8 cellular contexts compared by ENCODE assay signal in the genomic region with DNA sequence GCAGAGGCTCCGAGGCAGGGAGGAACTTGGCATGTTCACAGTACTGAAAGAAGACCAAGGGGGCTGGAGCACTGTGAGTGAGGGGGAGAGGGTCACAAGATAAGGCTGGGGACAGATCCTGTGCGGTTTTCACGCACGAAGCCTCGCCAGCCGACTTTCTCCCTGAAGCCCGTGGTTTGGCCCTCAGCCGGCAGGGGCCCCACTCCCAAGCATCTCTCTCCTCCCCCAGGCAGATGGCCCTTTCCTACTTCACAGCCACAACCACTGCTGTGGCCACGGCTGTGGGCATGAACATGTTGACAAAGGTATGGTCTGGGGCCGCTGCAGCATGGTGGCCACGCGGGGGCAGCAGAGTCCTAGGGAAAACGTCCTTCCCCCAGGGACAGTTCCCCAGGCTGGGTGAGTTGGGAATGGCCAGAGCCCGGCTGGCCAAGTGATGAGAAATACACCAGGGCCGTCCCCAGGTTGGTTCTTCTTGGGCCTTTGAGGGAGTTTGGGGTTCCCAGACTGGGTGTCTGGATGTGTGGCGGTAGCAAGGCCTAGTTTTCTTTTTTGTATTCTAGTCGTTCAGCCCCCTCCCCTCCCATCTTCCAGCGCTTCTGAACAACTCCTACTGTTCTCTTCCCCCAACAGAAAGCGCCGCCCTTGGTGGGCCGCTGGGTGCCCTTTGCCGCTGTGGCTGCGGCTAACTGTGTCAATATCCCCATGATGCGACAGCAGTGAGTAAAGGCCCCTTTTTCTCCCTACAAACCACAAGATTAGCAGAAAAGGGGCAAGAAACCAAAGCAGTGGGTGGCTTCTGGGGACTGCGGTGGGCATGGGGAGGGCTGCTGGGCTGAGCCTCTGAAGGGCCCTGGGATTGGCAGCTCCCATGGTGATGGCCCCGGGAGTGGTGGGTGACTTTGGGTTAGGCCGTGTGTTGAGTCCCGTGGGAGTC. TPM values are rescaled to one million over a fixed set of nuclear protein-coding genes. Genes with fewer than 3 reads are reported as not detected.
DNase-seq lines count a peak whose midpoint lies in the region; ATAC-seq and TF ChIP-seq lines count a peak whose summit lies in the region.

No MANE protein-coding gene starts in this region.

- H3K27ac ChIP-seq in C4-2B, result no peak overlapping the region
- H3K27ac ChIP-seq in OCI-LY7 (ENCODE audit: low read depth, low read length, poor library complexity, severe bottlenecking), result no peak overlapping the region
- no peak overlapping the region for H3K27ac ChIP-seq in thoracic aorta

- no peaks in the 10 kb centered on the region for H3K9me3 ChIP-seq in OCI-LY7 (ENCODE audit: low read length)
- no peaks in the 10 kb centered on the region for H3K9me3 ChIP-seq in thoracic aorta

- H3K27me3 Mint-ChIP-seq in nephron (ENCODE audit: low read depth), result no peaks in the 10 kb centered on the region

- H4K20me1 ChIP-seq in OCI-LY7 (ENCODE audit: insufficient read depth, low read length), result no peaks in the 10 kb centered on the region

- TF ChIP-seq CTCF in C4-2B (conservative IDR thresholded peaks at IDR 0.05), result peak; percentile 96
- peak; percentile 75 for TF ChIP-seq CTCF in OCI-LY7 (conservative IDR thresholded peaks at IDR 0.05; ENCODE audit: low read length)
- TF ChIP-seq CTCF in nephron (IDR thresholded peaks at IDR 0.05; ENCODE audit: unreplicated experiment in 3 of 3), result peak; percentile 85 to 91 (median 90)
- peak; percentile 92 for TF ChIP-seq CTCF in thoracic aorta (IDR thresholded peaks at IDR 0.05)

- peaks cover 6% of the 10 kb centered on the region; the same call in 1 of the 2 replicates for H3K79me2 ChIP-seq in OCI-LY7 (ENCODE audit: insufficient read depth, low read depth, low read length)

- H3K9me2 ChIP-seq in OCI-LY7 (ENCODE audit: insufficient read depth, low read length), result no peaks in the 10 kb centered on the region

- POLR2A ChIA-PET in OCI-LY7 (lab: Charles Lee), result no interaction called here

- H3K4me1 ChIP-seq in OCI-LY7 (ENCODE audit: insufficient read depth, low read length, poor library complexity, severe bottlenecking) (no peaks in the 10 kb centered on the region), thoracic aorta (ENCODE audit: control insufficient read depth in 1 of 2, low read depth in 2 of 2) (no peaks in the 10 kb centered on the region)

- peak overlapping the region; percentile 68 to 86 (median 79) for H3K27ac Mint-ChIP-seq in nephron

- no peaks in the 10 kb centered on the region for H3K27me3 ChIP-seq in thoracic aorta (replicated peaks; ENCODE audit: insufficient read depth)

- BruUV-seq in OCI-LY7 (replicated peaks; lab: Mats Ljungman, UMichigan), result no TSS peak

- no peak overlapping the region for H3K4me3 ChIP-seq in OCI-LY7 (ENCODE audit: low read depth, low read length, poor library complexity, severe bottlenecking)
- no peak overlapping the region for H3K4me3 ChIP-seq in thoracic aorta

- ATAC-seq in thoracic aorta (ENCODE audit: insufficient number of reproducible peaks, low FRiP score, low read depth) (no peak), GM21723 (IDR thresholded peaks at IDR 0.05; ENCODE audit: unreplicated experiment) (no peak)

- CTCF ChIA-PET in OCI-LY7 (lab: Charles Lee; ENCODE audit: unreplicated experiment), result no interaction called here

- H3K4me2 ChIP-seq in OCI-LY7 (ENCODE audit: low read length), result no peak overlapping the region

- intact Hi-C loops in OCI-LY7 (cut with micrococcal nuclease; ENCODE audit: unreplicated experiment), result loop anchor here (1.0 kb wide), 1 partner anchor 172 kb away; no protein-coding TSS in a partner anchor

- no peak overlapping the region for H3K4me3 Mint-ChIP-seq in nephron

- H2AFZ ChIP-seq in OCI-LY7 (ENCODE audit: low read length), result no peak overlapping the region

- H3K36me3 Mint-ChIP-seq in nephron (ENCODE audit: low read depth), result peaks cover 48% of the 10 kb centered on the region

- DNase-seq in H4 (ENCODE audit: low spot score), result peak; percentile 62
- DNase-seq in OCI-LY7 (ENCODE audit: low spot score), result no peak
- DNase-seq in activated T-cell treated with anti-CD3 and anti-CD28 coated beads, Interleukin-2, amount 50 U/mL, for 48 hours, result peak; percentile 74 to 76
- DNase-seq in fibroblast of peridontal ligament (ENCODE audit: extremely low read depth), result peak; percentile 82
- peak; percentile 66 for DNase-seq in thoracic aorta (ENCODE audit: low spot score)

- no peaks in the 10 kb centered on the region for H3K9me3 Mint-ChIP-seq in nephron

- peaks cover 14% of the 10 kb centered on the region for H3K4me1 Mint-ChIP-seq in nephron

- H3K36me3 ChIP-seq in OCI-LY7 (ENCODE audit: insufficient read depth, low read length) (peaks cover 81% of the 10 kb centered on the region), thoracic aorta (no peaks in the 10 kb centered on the region)

RNA-seq across cellular contexts. Expression of a gene that starts 14.4 kb away (rescaled TPM):
- 15.7 and 22.8 TPM in 2 replicates for total RNA-seq in H4 (2014; rRNA removed; shearing (Covaris generic))
- 12.5 and 17.6 TPM in 2 replicates for total RNA-seq in OCI-LY7 (2014; rRNA removed; shearing (Covaris generic))
- total RNA-seq in OCI-LY7 (2022) (22.3 and 24.4 TPM in 2 replicates), thoracic aorta (100 to 1,000 TPM; 123 to 268 TPM)

RNA-seq across cellular contexts. Expression of a gene that starts 14.9 kb away (rescaled TPM):
- total RNA-seq in H4 (2014; rRNA removed; shearing (Covaris generic)), result 2.5 and 3.3 TPM in 2 replicates
- 26.9 and 38.1 TPM in 2 replicates for total RNA-seq in OCI-LY7 (2014; rRNA removed; shearing (Covaris generic))
- total RNA-seq in OCI-LY7 (2022), result 43.0 and 45.1 TPM in 2 replicates
- 10 to 100 TPM in 1 of 2 donors, 1 to 10 TPM in 1; 1.6 to 18.3 TPM for total RNA-seq in thoracic aorta

RNA-seq across cellular contexts. Expression of a gene that starts 15.2 kb away (rescaled TPM):
- total RNA-seq in H4 (2014; rRNA removed; shearing (Covaris generic)), result 6.1 and 10.4 TPM in 2 replicates
- 7.3 and 8.1 TPM in 2 replicates for total RNA-seq in OCI-LY7 (2014; rRNA removed; shearing (Covaris generic))
- 11.7 and 12.5 TPM in 2 replicates for total RNA-seq in OCI-LY7 (2022)
- 1 to 10 TPM; 5.1 to 8.8 TPM for total RNA-seq in thoracic aorta
